Comparison of ENCODE assay signal across 9 cellular contexts in the genomic region with DNA sequence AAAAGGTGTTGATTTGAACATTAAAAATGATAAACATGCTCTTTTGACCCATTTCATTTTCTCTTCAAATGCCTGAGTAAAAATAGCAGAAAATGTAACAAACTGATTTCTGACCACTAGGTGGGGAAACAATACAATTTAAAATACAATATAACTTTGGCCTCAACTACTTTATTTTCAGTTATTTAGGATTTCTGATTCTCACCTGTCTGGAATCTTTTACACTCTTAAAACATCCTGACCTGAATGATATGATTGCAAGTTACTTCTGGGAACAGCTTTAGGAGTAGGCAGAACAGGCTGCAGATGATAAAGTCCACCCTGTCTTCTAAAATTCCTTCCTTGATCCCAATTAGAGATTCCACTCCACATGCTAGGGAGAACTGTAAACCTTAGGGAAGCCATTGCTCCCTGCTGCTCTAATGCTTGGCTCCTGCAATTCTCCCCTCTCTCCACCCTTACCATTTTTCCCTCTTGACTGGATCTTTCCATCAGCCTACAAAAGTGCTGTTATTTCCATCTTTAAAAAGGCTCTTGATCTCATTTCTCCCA.
DNase-seq lines count a peak whose midpoint lies in the region; ATAC-seq, FAIRE-seq and TF ChIP-seq lines count a peak whose summit lies in the region.
"Had no signal": no experiment of that assay in that cellular context is flagged by ENCODE, and none has a peak within 500 bp of the region (broad histone marks: within the 10 kb centered on the region; RNA-seq: fewer than 3 reads in every experiment).

No MANE protein-coding gene starts in this region.

- TF ChIP-seq CTCF in Peyer's patch (IDR thresholded peaks at IDR 0.05) (peak in 5 of 6 experiments; percentile 24 to 43 (median 27)), testis (IDR thresholded peaks at IDR 0.05) (peak in 2 of 3 experiments; percentile 12 to 37)

- H3K36me3 ChIP-seq in Peyer's patch (no peaks in the 10 kb centered on the region), testis (ENCODE audit: low read depth, missing control alignments) (no peaks in the 10 kb centered on the region)

- TF ChIP-seq POLR2A in Peyer's patch (IDR thresholded peaks at IDR 0.05) (no peak), testis (IDR thresholded peaks at IDR 0.05) (no peak)

- H3K4me1 Mint-ChIP-seq in activated T-cell treated with anti-CD3 and anti-CD28 coated beads, Interleukin-2, amount 50 U/mL, for 24 hours (ENCODE audit: low read depth): peaks cover 74% of the 10 kb centered on the region

- H3K36me3 Mint-ChIP-seq in activated T-cell treated with anti-CD3 and anti-CD28 coated beads, Interleukin-2, amount 50 U/mL, for 24 hours (ENCODE audit: low read depth): peaks cover 43% of the 10 kb centered on the region

- no peaks in the 10 kb centered on the region for H3K27me3 ChIP-seq in Peyer's patch
- no peaks in the 10 kb centered on the region for H3K27me3 ChIP-seq in testis

- no peak overlapping the region for H3K27ac ChIP-seq in Peyer's patch
- H3K27ac ChIP-seq in testis: no peak overlapping the region

- H3K9me3 ChIP-seq in Peyer's patch (no peaks in the 10 kb centered on the region), testis (no peaks in the 10 kb centered on the region)

- no peaks in the 10 kb centered on the region for H3K27me3 Mint-ChIP-seq in activated T-cell treated with anti-CD3 and anti-CD28 coated beads, Interleukin-2, amount 50 U/mL, for 24 hours

- peak; percentile 97 for FAIRE-seq in endometrium (lab: Jason Lieb, UNC)

- H3K27ac Mint-ChIP-seq in activated T-cell treated with anti-CD3 and anti-CD28 coated beads, Interleukin-2, amount 50 U/mL, for 24 hours: peak overlapping the region; percentile 94

- H3K9me3 Mint-ChIP-seq in activated T-cell treated with anti-CD3 and anti-CD28 coated beads, Interleukin-2, amount 50 U/mL, for 24 hours: no peaks in the 10 kb centered on the region

- H3K4me3 ChIP-seq in Peyer's patch: no peak overlapping the region
- H3K4me3 ChIP-seq in testis: no peak overlapping the region

- intact Hi-C loops in testis (cut with DNase I; ENCODE audit: low total_unique reads): no loop called here

- no peak overlapping the region for H3K4me3 Mint-ChIP-seq in activated T-cell treated with anti-CD3 and anti-CD28 coated beads, Interleukin-2, amount 50 U/mL, for 24 hours

- no peak for DNase-seq in activated T-cell treated with anti-CD3 and anti-CD28 coated beads, Interleukin-2, amount 50 U/mL, for 24 hours
- DNase-seq in activated T-cell treated with anti-CD3 and anti-CD28 coated beads, Interleukin-2, amount 50 U/mL, for 1 hour: no peak
- no peak for DNase-seq in Peyer's patch
- no peak for DNase-seq in testis
- no peak for DNase-seq in NCI-H524 treated with DMSO at 0.1 percent for 48 hours (lab: John Stamatoyannopoulos, UW)
- DNase-seq: NCI-H1105 had no signal

- no peaks in the 10 kb centered on the region for H3K4me1 ChIP-seq in Peyer's patch
- H3K4me1 ChIP-seq in testis: no peaks in the 10 kb centered on the region

- ATAC-seq in HG03378 (IDR thresholded peaks at IDR 0.05; ENCODE audit: unreplicated experiment): no peak
- no peak for ATAC-seq in HG03565 (IDR thresholded peaks at IDR 0.05; ENCODE audit: unreplicated experiment)
